ENCODE assay signal across 19 cellular contexts in genomic region chr11:44753965-44754645, GRCh38. TPM values are rescaled to one million over a fixed set of nuclear protein-coding genes. Genes with fewer than 3 reads are reported as not detected.
DNase-seq lines count a peak whose midpoint lies in the region; ATAC-seq, FAIRE-seq and TF ChIP-seq lines count a peak whose summit lies in the region.
"Had no signal": no experiment of that assay in that cellular context is flagged by ENCODE, and none has a peak within 500 bp of the region (broad histone marks: within the 10 kb centered on the region; RNA-seq: fewer than 3 reads in every experiment).

No MANE protein-coding gene starts in this region.

- H2BK12ac ChIP-seq in H1 (ENCODE audit: low read depth, low read length) = peak overlapping the region; percentile 77; the same call in 1 of the 2 replicates

- peaks cover 3% of the 10 kb centered on the region; the same call in 1 of the 2 replicates for H3K27me3 ChIP-seq in HUES6 (ENCODE audit: control insufficient read depth, insufficient read depth, low read length)
- peaks cover 4 to 25% (median 23%) of the 10 kb centered on the region in 4 experiments for H3K27me3 ChIP-seq in H1 (replicated peaks in 1 of 4; ENCODE audit: control insufficient read depth in 3 of 4, extremely low read depth in 1 of 4, insufficient read depth in 3 of 4, low read length in 3 of 4)
- no peaks in the 10 kb centered on the region; a peak in 2 of 5 replicates for H3K27me3 ChIP-seq in HepG2 (ENCODE audit: control insufficient read depth in 1 of 2, insufficient read depth in 2 of 2, low read length in 2 of 2)
- no peaks in the 10 kb centered on the region for H3K27me3 ChIP-seq in stomach smooth muscle (ENCODE audit: control insufficient read depth in 1 of 2, insufficient read depth in 2 of 2, low read length in 2 of 2)
- H3K27me3 ChIP-seq in WERI-Rb-1 (ENCODE audit: insufficient read depth, low read depth, severe bottlenecking) = no peaks in the 10 kb centered on the region
- 0 out of 2 replicates have a peak, but pooled peaks cover 6% of the 10 kb centered on the region for H3K27me3 ChIP-seq in Karpas-422 (ENCODE audit: low read length)
- H3K27me3 ChIP-seq: thyroid gland had no signal

- no peak overlapping the region for H4K8ac ChIP-seq in H1 (ENCODE audit: extremely low read depth, insufficient read depth, low read length)

- H3K23me2 ChIP-seq in H1 (ENCODE audit: low read depth, low read length) = no peaks in the 10 kb centered on the region; the same call in 1 of the 2 replicates

- peak overlapping the region; percentile 97 for H2BK20ac ChIP-seq in H1 (ENCODE audit: low read length)

- POLR2A ChIA-PET in H1 (lab: Charles Lee; ENCODE audit: partially characterized antibody) (interaction anchor here (0.9 to 2.6 kb wide), 10 partner anchors 10 to 132 kb away, joined by 3 to 7 read pairs (median 4); no protein-coding TSS in a partner anchor), HepG2 (lab: Yijun Ruan, JAX) (no interaction called here)

- H3K27ac ChIP-seq in HUES6 (ENCODE audit: low read depth, low read length) = 0 out of 2 replicates have a peak overlapping the region, but pooled peaks have one; percentile 35
- no peak overlapping the region for H3K27ac ChIP-seq in H1 (ENCODE audit: low read depth, low read length)
- H3K27ac ChIP-seq in HepG2 (ENCODE audit: extremely low read length, insufficient read depth, low read length) = no peak overlapping the region
- H3K27ac ChIP-seq in stomach smooth muscle (ENCODE audit: low read length) = peak overlapping the region; percentile 88
- H3K27ac ChIP-seq in WERI-Rb-1 = no peak overlapping the region; the same call in 1 of the 2 replicates
- H3K27ac ChIP-seq in Karpas-422 (ENCODE audit: low read length) = no peak overlapping the region
- H3K27ac ChIP-seq: KMS-11 had no signal

- H3K36me3 ChIP-seq in HUES6 (ENCODE audit: control insufficient read depth, insufficient read depth, low read length) (no peaks in the 10 kb centered on the region), H1 (ENCODE audit: control insufficient read depth in 2 of 4, insufficient read depth in 4 of 4, low read length in 3 of 4) (no peaks in the 10 kb centered on the region), HepG2 (replicated peaks in 1 of 2; ENCODE audit: control insufficient read depth in 1 of 2, insufficient read depth in 2 of 2, low read length in 2 of 2) (no peaks in the 10 kb centered on the region), stomach smooth muscle (ENCODE audit: control insufficient read depth in 2 of 2, insufficient read depth in 2 of 2, low read length in 2 of 2) (no peaks in the 10 kb centered on the region), WERI-Rb-1 (no peaks in the 10 kb centered on the region), Karpas-422 (ENCODE audit: insufficient read depth, low read length) (no peaks in the 10 kb centered on the region)
- H3K36me3 ChIP-seq: thyroid gland had no signal

- intact Hi-C loops in HepG2 (cut with micrococcal nuclease; ENCODE audit: unreplicated experiment) = no loop called here

- no TSS peak for BruUV-seq in HepG2 (replicated peaks; lab: Mats Ljungman, UMichigan)

- H3K9ac ChIP-seq in HUES6 (ENCODE audit: low read length) (peak overlapping the region; percentile 50), H1 (replicated peaks in 1 of 4; ENCODE audit: extremely low read depth in 1 of 4, low read depth in 3 of 4, low read length in 3 of 4) (no peak overlapping the region; a peak in 1 of 7 replicates), HepG2 (ENCODE audit: insufficient read depth, low read depth, low read length) (no peak overlapping the region), stomach smooth muscle (ENCODE audit: low read length in 2 of 2) (peak overlapping the region; percentile 27 to 29), Karpas-422 (ENCODE audit: low read length) (no peak overlapping the region)
- H3K9ac ChIP-seq: KMS-11 had no signal

- H4K20me1 ChIP-seq in H1 (replicated peaks in 1 of 2; ENCODE audit: control insufficient read depth in 1 of 2, insufficient read depth in 2 of 2, low read length in 2 of 2) = no peaks in the 10 kb centered on the region
- no peaks in the 10 kb centered on the region for H4K20me1 ChIP-seq in HepG2 (ENCODE audit: insufficient read depth, low read length)
- H4K20me1 ChIP-seq in Karpas-422 (ENCODE audit: insufficient read depth, low read depth, low read length) = no peaks in the 10 kb centered on the region

- peak overlapping the region; percentile 60 for H3K18ac ChIP-seq in H1 (ENCODE audit: extremely low read depth, low read length)

- peaks cover 7% of the 10 kb centered on the region for H3K9me3 ChIP-seq in HUES6 (ENCODE audit: control insufficient read depth, insufficient read depth, low read depth, low read length)
- H3K9me3 ChIP-seq in H1 (ENCODE audit: insufficient read depth in 2 of 2, low read depth in 1 of 2, low read length in 1 of 2) = no peaks in the 10 kb centered on the region
- H3K9me3 ChIP-seq in HepG2 (ENCODE audit: low read length) = no peaks in the 10 kb centered on the region
- H3K9me3 ChIP-seq in stomach smooth muscle (ENCODE audit: control insufficient read depth in 2 of 2, low read length in 2 of 2) = peaks cover 0 to 4% of the 10 kb centered on the region in 2 donors
- peaks cover 8% of the 10 kb centered on the region for H3K9me3 ChIP-seq in WERI-Rb-1 (ENCODE audit: severe bottlenecking)
- H3K9me3 ChIP-seq in Karpas-422 (ENCODE audit: low read length) = peaks cover 10% of the 10 kb centered on the region
- H3K9me3 ChIP-seq: thyroid gland had no signal

- H3K23ac ChIP-seq in H1 (ENCODE audit: insufficient read length) = no peak overlapping the region

- H3K9me2 ChIP-seq in Karpas-422 (replicated peaks; ENCODE audit: insufficient read depth, low read length) = no peaks in the 10 kb centered on the region

- no peak for ATAC-seq in HepG2
- ATAC-seq: activated T-cell treated with anti-CD3 and anti-CD28 coated beads, Interleukin-2, amount 50 U/mL, for 4 hours; stimulated activated memory B cell treated with anti-CD40 and anti-IgM and Interleukin-4, amounts not matched to agents 10 μg/mL and 1 μg/mL and 100 μg/mL, for 72 hours had no signal

- in situ Hi-C loops in HepG2 (cut with HindIII; ENCODE audit: extremely low pct_ligation_motif_present, low pct_unique_long_range_greater_than_20kb) = no loop called here

- peaks cover 32% of the 10 kb centered on the region for H3K4me1 ChIP-seq in HUES6 (ENCODE audit: control insufficient read depth, insufficient read depth, low read length)
- H3K4me1 ChIP-seq in H1 (replicated peaks in 1 of 4; ENCODE audit: control insufficient read depth in 3 of 4, insufficient read depth in 4 of 4, low read length in 3 of 4) = peaks cover 16 to 34% (median 22%) of the 10 kb centered on the region in 4 experiments
- H3K4me1 ChIP-seq in HepG2 (ENCODE audit: insufficient read depth, low read length) = no peaks in the 10 kb centered on the region
- H3K4me1 ChIP-seq in stomach smooth muscle (ENCODE audit: control insufficient read depth, insufficient read depth, low read length) = peaks cover 58% of the 10 kb centered on the region
- H3K4me1 ChIP-seq in Karpas-422 (ENCODE audit: low read length) = no peaks in the 10 kb centered on the region

- TF ChIP-seq POLR2A in H1 (IDR thresholded peaks at IDR 0.05; ENCODE audit: control extremely low read depth in 1 of 2, low read depth in 2 of 2, low read length in 2 of 2) (no peak), HepG2 (IDR thresholded peaks at IDR 0.05; ENCODE audit: insufficient read depth in 1 of 2, low read depth in 2 of 2, low read length in 2 of 2) (no peak)

- peak overlapping the region; percentile 57 for H2AK5ac ChIP-seq in H1 (ENCODE audit: low read depth, low read length)

- CTCF ChIA-PET in H1 (lab: Charles Lee; ENCODE audit: partially characterized antibody) = interaction anchor here (0.6 to 3.7 kb wide), 22 partner anchors 10 to 447 kb away, joined by 3 to 15 read pairs (median 4); partner anchors contain the start of gene TSPAN18
- CTCF ChIA-PET in HepG2 (lab: Yijun Ruan, JAX; ENCODE audit: low intra/inter-chr PET ratio, low total read pairs) = no interaction called here

- FAIRE-seq in H1 (lab: Jason Lieb, UNC) = peak; percentile 86
- no peak for FAIRE-seq in HepG2 (lab: Jason Lieb, UNC)
- FAIRE-seq: colon, endometrium had no signal

- no peaks in the 10 kb centered on the region for H3K79me1 ChIP-seq in H1 (ENCODE audit: low read depth, low read length)

- no peak overlapping the region for H4K5ac ChIP-seq in H1 (ENCODE audit: insufficient read length, low read depth, low read length)

- TF ChIP-seq EP300 in H1 (IDR thresholded peaks at IDR 0.05; ENCODE audit: borderline replicate concordance in 1 of 2, low read depth in 2 of 2, low read length in 2 of 2) (no peak), HepG2 (IDR thresholded peaks at IDR 0.05; ENCODE audit: low read depth in 2 of 2, low read length in 2 of 2) (no peak), HepG2 (CRISPR knock-in tag; IDR thresholded peaks at IDR 0.05; ENCODE audit: borderline replicate concordance) (no peak)

- H3K4me2 ChIP-seq in H1 (ENCODE audit: insufficient read depth in 1 of 2, low read depth in 2 of 2, low read length in 2 of 2) (peak overlapping the region; percentile 45 to 58), HepG2 (ENCODE audit: low read depth, low read length) (no peak overlapping the region), Karpas-422 (ENCODE audit: low read depth, low read length, poor library complexity, severe bottlenecking) (no peak overlapping the region)
- H3K4me2 ChIP-seq: KMS-11 had no signal

- peak overlapping the region; percentile 61 for H3K4ac ChIP-seq in H1 (replicated peaks; ENCODE audit: insufficient read length, low read depth, low read length)

- H4K91ac ChIP-seq in H1 (replicated peaks; ENCODE audit: insufficient read length, low read length) = peak overlapping the region; percentile 67

- peak overlapping the region; percentile 8; the same call in 1 of the 2 replicates for H2BK5ac ChIP-seq in H1 (ENCODE audit: low read depth, low read length)

- WGBS in H1 (ENCODE audit: extremely low coverage in 1 of 2, insufficient coverage in 1 of 2, insufficient read length in 1 of 2, insufficient replicate concordance in 2 of 2, low coverage in 1 of 2, low lambda C conversion rate in 2 of 2, missing lambda C conversion rate in 1 of 2), 2 experiments = 5% methylated on average over 8 of the region's 8 CpGs; no CpG with 5 or more reads in 1 of the 2 experiments
- 29% methylated on average over 8 of the region's 8 CpGs for WGBS in HepG2 (ENCODE audit: low lambda C conversion rate)

- H3K14ac ChIP-seq in H1 (ENCODE audit: insufficient read length) = no peak overlapping the region

- H3K4me3 ChIP-seq in HUES6 (ENCODE audit: low read depth, low read length) (peak overlapping the region; percentile 31), H1 (ENCODE audit: extremely low read depth in 1 of 4, insufficient read depth in 2 of 4, low read depth in 3 of 4, low read length in 4 of 4) (peak overlapping the region in 2 of 4 experiments; percentile 2 to 33; a peak in 3 of 8 replicates), HepG2 (replicated peaks in 1 of 3; ENCODE audit: insufficient read depth in 1 of 3, low read depth in 2 of 3, low read length in 3 of 3) (no peak overlapping the region), stomach smooth muscle (ENCODE audit: low read length in 2 of 2) (peak overlapping the region in 1 of 2 donors; percentile 44), WERI-Rb-1 (ENCODE audit: low read depth, low read length) (no peak overlapping the region), Karpas-422 (ENCODE audit: low read length) (no peak overlapping the region)
- H3K4me3 ChIP-seq: thyroid gland had no signal

- TF ChIP-seq RAD21 in H1 (IDR thresholded peaks at IDR 0.05 in 1 of 2, conservative IDR thresholded peaks at IDR 0.05 in 1 of 2; ENCODE audit: low read depth in 2 of 2, low read length in 2 of 2) (no peak), HepG2 (CRISPR knock-in tag; IDR thresholded peaks at IDR 0.05) (no peak)

- no peak for DNase-seq in H1 (ENCODE audit: low read depth in 1 of 2, low spot score in 2 of 2)
- no peak for DNase-seq in HepG2 (ENCODE audit: low spot score)
- DNase-seq in WERI-Rb-1 = no peak
- no peak for DNase-seq in NCI-H1105 treated with DMSO at 0.1 percent for 48 hours (lab: John Stamatoyannopoulos, UW)
- DNase-seq in SIG-M5 (lab: John Stamatoyannopoulos, UW) = no peak
- DNase-seq in Karpas-422 = no peak
- DNase-seq: activated CD4-positive, alpha-beta T cell treated with anti-CD3 and anti-CD28 coated beads, Interleukin-2, amount 50 U/mL, for 4 hours; activated naive CD4-positive, alpha-beta T cell treated with anti-CD3 and anti-CD28 coated beads, Interleukin-2, amount 50 U/mL, for 16 hours; activated T-cell treated with anti-CD3 and anti-CD28 coated beads, Interleukin-2, amount 50 U/mL, for 4 hours; hippocampal formation; NCI-H2107; T-helper 1 cell; thyroid gland had no signal

- no peaks in the 10 kb centered on the region for H3K79me2 ChIP-seq in H1 (ENCODE audit: control insufficient read depth in 1 of 2, insufficient read depth in 2 of 2, low read length in 2 of 2)
- no peaks in the 10 kb centered on the region for H3K79me2 ChIP-seq in HepG2 (ENCODE audit: insufficient read depth, low read length)
- H3K79me2 ChIP-seq in Karpas-422 (ENCODE audit: low read length) = no peaks in the 10 kb centered on the region

- H2BK120ac ChIP-seq in H1 (replicated peaks; ENCODE audit: low read depth, low read length) = peak overlapping the region; percentile 86

- no peak overlapping the region for H3K56ac ChIP-seq in H1 (replicated peaks; ENCODE audit: insufficient read length, low read depth, low read length)

- no peak overlapping the region for H2AFZ ChIP-seq in H1 (ENCODE audit: low read length)
- H2AFZ ChIP-seq in HepG2 (ENCODE audit: low read length) = no peak overlapping the region
- H2AFZ ChIP-seq in Karpas-422 (ENCODE audit: low read length) = no peak overlapping the region

- TF ChIP-seq CTCF in H1 (IDR thresholded peaks at IDR 0.05; ENCODE audit: control extremely low read depth in 1 of 3, insufficient read depth in 1 of 3, low read depth in 1 of 3, low read length in 3 of 3) = no peak
- no peak for TF ChIP-seq CTCF in HepG2 (CRISPR knock-in tag; IDR thresholded peaks at IDR 0.05)
- TF ChIP-seq CTCF in WERI-Rb-1 (IDR thresholded peaks at IDR 0.05; ENCODE audit: low read depth, low read length) = no peak

- no peak overlapping the region for H2BK15ac ChIP-seq in H1 (ENCODE audit: low read length)

RNA-seq across cellular contexts. Expression of gene TSPAN18, which starts 27.3 kb away (rescaled TPM):
- total RNA-seq in H1 (2021; fragmentation: NEBNext Ultra II Directional; extraction: Animal tissue kit (Norgen Biotek cat#: 25700)) = 8.8 and 10.2 TPM in 2 replicates
- 5.2 and 7.0 TPM in 2 replicates for polyA plus RNA-seq in H1 (2011; rRNA removed)
- 2.8 TPM for polyA plus RNA-seq in H1 (2011; cell fraction: cytosol; rRNA removed)
- polyA plus RNA-seq in H1 (2011; cell fraction: nucleus; rRNA removed) = 5.7 TPM
- 9.6 to 10.3 TPM (median 10.0 TPM) in 4 replicates for polyA plus RNA-seq in H1 (2012, experiment 1 of 2)
- polyA plus RNA-seq in H1 (2012, experiment 2 of 2) = 8.6 TPM
- 14.5 TPM for polyA plus RNA-seq in H1 (2013, experiment 1 of 2)
- polyA plus RNA-seq in H1 (2013, experiment 2 of 2) = 15.6 TPM
- polyA minus RNA-seq in H1 (2011; rRNA and poly(A)+ RNA removed) = 4.0 and 5.8 TPM in 2 replicates
- polyA minus RNA-seq in H1 (2011; cell fraction: cytosol; rRNA and poly(A)+ RNA removed) = 2.6 TPM
- 6.3 TPM for polyA minus RNA-seq in H1 (2011; cell fraction: nucleus; rRNA and poly(A)+ RNA removed)
- total RNA-seq in HepG2 (2016; rRNA removed; fragmentation: Illumina TruSeq; extraction: Trizol) = not detected in 2 replicates
- not detected in 2 replicates for total RNA-seq in HepG2 (2016; cell fraction: cytosol; rRNA removed; fragmentation: Illumina TruSeq; extraction: Trizol; ENCODE audit: low read depth)
- total RNA-seq in HepG2 (2016; cell fraction: insoluble cytoplasmic fraction; rRNA removed; fragmentation: Illumina TruSeq; extraction: Trizol) = not detected in 2 replicates
- total RNA-seq in HepG2 (2016; cell fraction: membrane; rRNA removed; fragmentation: Illumina TruSeq; extraction: Trizol) = not detected in 2 replicates
- total RNA-seq in HepG2 (2016; cell fraction: nucleus; rRNA removed; fragmentation: Illumina TruSeq; extraction: Trizol) = not detected in 2 replicates
- not detected in 2 replicates for polyA plus RNA-seq in HepG2 (2011; rRNA removed)
- not detected in 2 replicates for polyA plus RNA-seq in HepG2 (2011; cell fraction: cytosol; rRNA removed)
- not detected in 2 replicates for polyA plus RNA-seq in HepG2 (2011; cell fraction: nucleus; rRNA removed)
- polyA plus RNA-seq in HepG2 (2012) = not detected in 2 replicates
- not detected in 2 replicates for polyA plus RNA-seq in HepG2 (2016; cell fraction: cytosol; fragmentation: Illumina TruSeq; extraction: Trizol; ENCODE audit: low read depth)
- polyA plus RNA-seq in HepG2 (2016; cell fraction: insoluble cytoplasmic fraction; fragmentation: Illumina TruSeq; extraction: Trizol; ENCODE audit: low read depth) = not detected in 2 replicates
- not detected in 2 replicates for polyA plus RNA-seq in HepG2 (2016; cell fraction: membrane; fragmentation: Illumina TruSeq; extraction: Trizol; ENCODE audit: low read depth)
- not detected in 2 replicates for polyA plus RNA-seq in HepG2 (2016; cell fraction: nucleus; fragmentation: Illumina TruSeq; extraction: Trizol; ENCODE audit: insufficient read depth, low read depth)
- not detected in 2 replicates for polyA minus RNA-seq in HepG2 (2011; rRNA and poly(A)+ RNA removed; ENCODE audit: low replicate concordance)
- not detected in 2 replicates for polyA minus RNA-seq in HepG2 (2011; cell fraction: cytosol; rRNA and poly(A)+ RNA removed)
- not detected in 2 replicates for polyA minus RNA-seq in HepG2 (2011; cell fraction: nucleus; rRNA and poly(A)+ RNA removed)
- 0.90 and 1.8 TPM in 2 replicates for total RNA-seq in Karpas-422 (2014; rRNA removed; shearing (Covaris generic); ENCODE audit: low replicate concordance)

Comparison
In these comparisons a context has a peak if more than half of its experiments do, and no peak if none do; other contexts are left out.
1. H3K27ac ChIP-seq: peak in HUES6 (single experiment) and stomach smooth muscle (single experiment); none in H1 (single experiment), HepG2 (single experiment), WERI-Rb-1 (single experiment) and Karpas-422 (single experiment).
2. H3K9ac ChIP-seq: peak in HUES6 (single experiment) and stomach smooth muscle (2 of 2); none in H1 (0 of 4), HepG2 (single experiment) and Karpas-422 (single experiment).
3. H3K4me2 ChIP-seq: peak in H1 (2 of 2); none in HepG2 (single experiment) and Karpas-422 (single experiment).